In genomic region chr22:33274941-33275443, GRCh38 we compare ENCODE assay signal across 15 cellular contexts.
A peak's percentile ranks its signal among the peaks of the same experiment; 100 is the strongest.
DNase-seq lines count a peak whose midpoint lies in the region; ATAC-seq and TF ChIP-seq lines count a peak whose summit lies in the region.
"Had no signal": no experiment of that assay in that cellular context is flagged by ENCODE, and none has a peak within 500 bp of the region (broad histone marks: within the 10 kb centered on the region; RNA-seq: fewer than 3 reads in every experiment).

No MANE protein-coding gene starts in this region.

- TF ChIP-seq CTCF in OCI-LY7 (conservative IDR thresholded peaks at IDR 0.05; ENCODE audit: low read length) (no peak), right atrium auricular region (IDR thresholded peaks at IDR 0.05) (no peak)

- H3K9me2 ChIP-seq in OCI-LY7 (ENCODE audit: insufficient read depth, low read length), result no peaks in the 10 kb centered on the region

- CTCF ChIA-PET in OCI-LY7 (lab: Charles Lee; ENCODE audit: unreplicated experiment), result interaction anchor here (0.6 to 1.5 kb wide), 3 partner anchors 20 to 33 kb away, joined by 3 to 10 read pairs (median 3); no protein-coding TSS in a partner anchor
- CTCF ChIA-PET in activated CD8-positive, alpha-beta T cell treated with anti-CD3 and anti-CD28 coated beads, Interleukin-2, amount 10 ng/mL, durations not matched to agents 7 days and 5 days (lab: Charles Lee), result no interaction called here

- 77% methylated on average over 5 of the region's 5 CpGs for WGBS in right cardiac atrium

- H3K4me3 Mint-ChIP-seq in stimulated activated memory B cell treated with anti-CD40 and anti-IgM and Interleukin-4, amounts not matched to agents 10 μg/mL and 1 μg/mL and 100 μg/mL, for 72 hours, result no peak overlapping the region
- no peak overlapping the region for H3K4me3 Mint-ChIP-seq in activated CD8-positive, alpha-beta T cell treated with anti-CD3 and anti-CD28 coated beads, Interleukin-2, amount 10 ng/mL, durations not matched to agents 7 days and 5 days
- H3K4me3 Mint-ChIP-seq: CD8-positive, alpha-beta memory T cell had no signal

- H3K36me3 Mint-ChIP-seq in stimulated activated memory B cell treated with anti-CD40 and anti-IgM and Interleukin-4, amounts not matched to agents 10 μg/mL and 1 μg/mL and 100 μg/mL, for 72 hours, result peaks cover 21% of the 10 kb centered on the region
- H3K36me3 Mint-ChIP-seq in activated CD8-positive, alpha-beta T cell treated with anti-CD3 and anti-CD28 coated beads, Interleukin-2, amount 10 ng/mL, durations not matched to agents 7 days and 5 days (ENCODE audit: low read depth), result no peaks in the 10 kb centered on the region
- H3K36me3 Mint-ChIP-seq: CD8-positive, alpha-beta memory T cell had no signal

- POLR2A ChIA-PET in OCI-LY7 (lab: Charles Lee), result interaction anchor here (0.5 to 7.3 kb wide), 9 partner anchors 11 to 47 kb away, joined by 3 to 62 read pairs (median 4); no protein-coding TSS in a partner anchor
- POLR2A ChIA-PET in activated CD8-positive, alpha-beta T cell treated with anti-CD3 and anti-CD28 coated beads, Interleukin-2, amount 10 ng/mL, durations not matched to agents 7 days and 5 days (lab: Charles Lee), result no interaction called here

- H3K27me3 Mint-ChIP-seq in stimulated activated memory B cell treated with anti-CD40 and anti-IgM and Interleukin-4, amounts not matched to agents 10 μg/mL and 1 μg/mL and 100 μg/mL, for 72 hours, result no peaks in the 10 kb centered on the region
- no peaks in the 10 kb centered on the region for H3K27me3 Mint-ChIP-seq in activated CD8-positive, alpha-beta T cell treated with anti-CD3 and anti-CD28 coated beads, Interleukin-2, amount 10 ng/mL, durations not matched to agents 7 days and 5 days (ENCODE audit: low read depth)
- H3K27me3 Mint-ChIP-seq: CD8-positive, alpha-beta memory T cell; IgD-negative memory B cell had no signal

- H3K27me3 ChIP-seq in right cardiac atrium (ENCODE audit: control insufficient read depth, insufficient read depth) (no peaks in the 10 kb centered on the region), right atrium auricular region (no peaks in the 10 kb centered on the region)

- peak overlapping the region; percentile 7 for H3K4me2 ChIP-seq in OCI-LY7 (ENCODE audit: low read length)

- H3K9me3 ChIP-seq in right cardiac atrium (ENCODE audit: control insufficient read depth, low read length), result no peaks in the 10 kb centered on the region
- H3K9me3 ChIP-seq in OCI-LY7 (ENCODE audit: low read length), result no peaks in the 10 kb centered on the region
- H3K9me3 ChIP-seq in right atrium auricular region, result no peaks in the 10 kb centered on the region

- BruUV-seq in OCI-LY7 (replicated peaks; lab: Mats Ljungman, UMichigan), result no TSS peak

- intact Hi-C loops in Right ventricle myocardium inferior (cut with DNase I) (no loop called here), right cardiac atrium (cut with DNase I) (no loop called here), OCI-LY7 (cut with micrococcal nuclease; ENCODE audit: unreplicated experiment) (loop anchor here (5.0 kb wide), 3 partner anchors 38 to 258 kb away; no protein-coding TSS in a partner anchor)

- DNase-seq in Right ventricle myocardium inferior (ENCODE audit: missing footprints), result no peak
- DNase-seq in right cardiac atrium, result no peak
- no peak for DNase-seq in OCI-LY7 (ENCODE audit: low spot score)
- no peak for DNase-seq in right atrium auricular region (ENCODE audit: low spot score)
- DNase-seq in activated CD8-positive, alpha-beta T cell treated with anti-CD3 and anti-CD28 coated beads, Interleukin-2, amount 10 ng/mL, durations not matched to agents 7 days and 5 days, result no peak
- no peak for DNase-seq in activated naive CD4-positive, alpha-beta T cell (lab: John Stamatoyannopoulos, UW)
- DNase-seq: CD8-positive, alpha-beta memory T cell; DMS153; GF-D8; NCI-H1105 treated with DMSO at 0.1 percent for 48 hours; NCI-H1694; NCI-H2081 had no signal

- peak overlapping the region; percentile 88 for H3K27ac Mint-ChIP-seq in stimulated activated memory B cell treated with anti-CD40 and anti-IgM and Interleukin-4, amounts not matched to agents 10 μg/mL and 1 μg/mL and 100 μg/mL, for 72 hours
- no peak overlapping the region for H3K27ac Mint-ChIP-seq in activated CD8-positive, alpha-beta T cell treated with anti-CD3 and anti-CD28 coated beads, Interleukin-2, amount 10 ng/mL, durations not matched to agents 7 days and 5 days
- H3K27ac Mint-ChIP-seq: CD8-positive, alpha-beta memory T cell had no signal

- H3K4me1 ChIP-seq in right cardiac atrium (ENCODE audit: control insufficient read depth, insufficient read depth, low read length), result no peaks in the 10 kb centered on the region
- H3K4me1 ChIP-seq in OCI-LY7 (ENCODE audit: insufficient read depth, low read length, poor library complexity, severe bottlenecking), result peaks cover 58% of the 10 kb centered on the region
- peaks cover 0 to 16% of the 10 kb centered on the region in 2 donors for H3K4me1 ChIP-seq in right atrium auricular region

- peak overlapping the region; percentile 44; the same call in 1 of the 2 replicates for H2AFZ ChIP-seq in OCI-LY7 (ENCODE audit: low read length)

- H3K79me2 ChIP-seq in OCI-LY7 (ENCODE audit: insufficient read depth, low read depth, low read length), result no peaks in the 10 kb centered on the region

- no peaks in the 10 kb centered on the region for H4K20me1 ChIP-seq in OCI-LY7 (ENCODE audit: insufficient read depth, low read length)

- peaks cover 46% of the 10 kb centered on the region for H3K4me1 Mint-ChIP-seq in stimulated activated memory B cell treated with anti-CD40 and anti-IgM and Interleukin-4, amounts not matched to agents 10 μg/mL and 1 μg/mL and 100 μg/mL, for 72 hours
- H3K4me1 Mint-ChIP-seq in activated CD8-positive, alpha-beta T cell treated with anti-CD3 and anti-CD28 coated beads, Interleukin-2, amount 10 ng/mL, durations not matched to agents 7 days and 5 days (ENCODE audit: low read depth), result no peaks in the 10 kb centered on the region
- H3K4me1 Mint-ChIP-seq: CD8-positive, alpha-beta memory T cell had no signal

- no peaks in the 10 kb centered on the region for H3K9me3 Mint-ChIP-seq in stimulated activated memory B cell treated with anti-CD40 and anti-IgM and Interleukin-4, amounts not matched to agents 10 μg/mL and 1 μg/mL and 100 μg/mL, for 72 hours
- H3K9me3 Mint-ChIP-seq in activated CD8-positive, alpha-beta T cell treated with anti-CD3 and anti-CD28 coated beads, Interleukin-2, amount 10 ng/mL, durations not matched to agents 7 days and 5 days (ENCODE audit: insufficient read depth), result no peaks in the 10 kb centered on the region

- H3K36me3 ChIP-seq in OCI-LY7 (ENCODE audit: insufficient read depth, low read length) (no peaks in the 10 kb centered on the region; the same call in 1 of the 2 replicates), right atrium auricular region (peaks cover 22% of the 10 kb centered on the region)

- H3K27ac ChIP-seq in right cardiac atrium (ENCODE audit: low read length), result no peak overlapping the region
- peak overlapping the region; percentile 99 for H3K27ac ChIP-seq in OCI-LY7 (ENCODE audit: low read depth, low read length, poor library complexity, severe bottlenecking)
- peak overlapping the region; percentile 10 to 32 for H3K27ac ChIP-seq in right atrium auricular region
- H3K27ac ChIP-seq: C4-2B had no signal

- ATAC-seq in Right ventricle myocardium inferior, result peak; percentile 49
- ATAC-seq in right cardiac atrium, result no peak
- ATAC-seq in stimulated activated memory B cell treated with anti-CD40 and anti-IgM and Interleukin-4, amounts not matched to agents 10 μg/mL and 1 μg/mL and 100 μg/mL, for 72 hours, result no peak
- no peak for ATAC-seq in activated CD8-positive, alpha-beta T cell treated with anti-CD3 and anti-CD28 coated beads, Interleukin-2, amount 10 ng/mL, durations not matched to agents 7 days and 5 days

- no peak overlapping the region for H3K4me3 ChIP-seq in right cardiac atrium (ENCODE audit: low read length)
- H3K4me3 ChIP-seq in OCI-LY7 (ENCODE audit: low read depth, low read length, poor library complexity, severe bottlenecking), result no peak overlapping the region
- H3K4me3 ChIP-seq in right atrium auricular region, result no peak overlapping the region
